Comparison of ENCODE assay signal across 20 cellular contexts in the genomic region with DNA sequence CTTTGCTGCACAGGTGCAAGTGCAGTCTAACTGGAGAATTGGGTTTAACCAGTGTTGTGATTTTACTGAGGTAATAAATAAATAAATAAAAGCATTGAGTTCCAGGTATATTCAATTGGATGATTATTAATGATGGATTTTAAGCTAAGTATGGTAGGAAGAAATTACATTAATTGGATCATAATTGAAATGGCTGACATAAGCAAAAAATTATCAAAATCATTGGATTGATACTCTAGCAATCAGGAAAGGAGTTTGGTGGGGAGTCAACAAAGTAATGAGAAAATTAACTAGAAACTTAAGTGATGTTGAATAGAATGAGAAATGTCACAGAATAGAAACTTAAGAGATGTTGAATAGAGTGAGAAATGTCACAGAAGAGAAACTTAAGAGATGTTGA.
DNase-seq lines count a peak whose midpoint lies in the region; ATAC-seq, FAIRE-seq and TF ChIP-seq lines count a peak whose summit lies in the region.
"Had no signal": no experiment of that assay in that cellular context is flagged by ENCODE, and none has a peak within 500 bp of the region (broad histone marks: within the 10 kb centered on the region; RNA-seq: fewer than 3 reads in every experiment).

No MANE protein-coding gene starts in this region.

- H3K27me3 ChIP-seq in IMR-90 (ENCODE audit: control insufficient read depth, insufficient read depth, low read length), result no peaks in the 10 kb centered on the region
- H3K27me3 ChIP-seq in K562 (ENCODE audit: control insufficient read depth in 2 of 2, insufficient read depth in 2 of 2, low read length in 2 of 2), result no peaks in the 10 kb centered on the region
- H3K27me3 ChIP-seq: BLaER1 treated with 17β-estradiol and CSF1 and Interleukin-3, amounts not matched to agents 10 nM and 100 nM had no signal

- H3K56ac ChIP-seq in IMR-90 (ENCODE audit: extremely low read depth, insufficient read depth, low read length), result no peak overlapping the region

- H3K27ac ChIP-seq in A549 (no peak overlapping the region), IMR-90 (ENCODE audit: insufficient read depth, low read length) (no peak overlapping the region), K562 (ENCODE audit: extremely low read depth, low read depth, low read length) (no peak overlapping the region)
- H3K27ac ChIP-seq: BLaER1 treated with 17β-estradiol and CSF1 and Interleukin-3, amounts not matched to agents 10 nM and 100 nM; C4-2B had no signal

- TF ChIP-seq EP300 in A549 (IDR thresholded peaks at IDR 0.05), result no peak
- no peak for TF ChIP-seq EP300 in K562 (IDR thresholded peaks at IDR 0.05; ENCODE audit: low read length)

- DNase-seq in A549 (ENCODE audit: low read depth in 1 of 2, low spot score in 1 of 2) (no peak), IMR-90 (no peak), K562 (ENCODE audit: extremely low read depth in 1 of 4, low spot score in 3 of 4) (no peak), GM20000 (ENCODE audit: low spot score) (no peak)
- DNase-seq: 8988T; AML-193; Caco-2; Calu3; CD4-positive, alpha-beta T cell; CD8-positive, alpha-beta T cell; DMS79 treated with DMSO at 0.1 percent for 48 hours; GF-D8 had no signal

- H2BK5ac ChIP-seq in IMR-90 (ENCODE audit: low read depth, low read length, poor library complexity, severe bottlenecking), result no peak overlapping the region

- no peak overlapping the region for H3K23ac ChIP-seq in IMR-90 (ENCODE audit: low read depth, low read length)

- no peaks in the 10 kb centered on the region for H3K79me2 ChIP-seq in K562 (ENCODE audit: control insufficient read depth, insufficient read depth, low read length)

- H2BK20ac ChIP-seq in IMR-90 (ENCODE audit: low read depth, low read length), result no peak overlapping the region

- CTCF ChIA-PET in A549 (lab: Yijun Ruan, JAX), result no interaction called here
- CTCF ChIA-PET in IMR-90 (lab: Yijun Ruan, JAX), result no interaction called here
- CTCF ChIA-PET in K562 (lab: Yijun Ruan, JAX; ENCODE audit: low intra/inter-chr PET ratio), result no interaction called here

- no peak overlapping the region for H3K4ac ChIP-seq in IMR-90 (ENCODE audit: low read depth, low read length)

- H3K18ac ChIP-seq in IMR-90 (ENCODE audit: low read depth, low read length), result no peak overlapping the region

- H3K4me1 ChIP-seq in A549 (no peaks in the 10 kb centered on the region), IMR-90 (ENCODE audit: control insufficient read depth, insufficient read depth, low read length) (no peaks in the 10 kb centered on the region), K562 (replicated peaks in 1 of 2; ENCODE audit: control insufficient read depth in 2 of 2, insufficient read depth in 2 of 2, low read length in 2 of 2) (no peaks in the 10 kb centered on the region)
- H3K4me1 ChIP-seq: BLaER1 treated with 17β-estradiol and CSF1 and Interleukin-3, amounts not matched to agents 10 nM and 100 nM; Caco-2 had no signal

- H2BK15ac ChIP-seq in IMR-90 (ENCODE audit: low read depth, low read length), result no peak overlapping the region

- no peaks in the 10 kb centered on the region for H3K79me1 ChIP-seq in IMR-90 (ENCODE audit: low read depth in 1 of 2, low read length in 2 of 2)

- dilution Hi-C loops in IMR-90 (cut with HindIII; ENCODE audit: low sequenced_read_pairs, unreplicated experiment), result no loop called here

- H2AFZ ChIP-seq in IMR-90 (replicated peaks; ENCODE audit: low read length, poor library complexity) (no peak overlapping the region), K562 (ENCODE audit: low read depth, low read length) (no peak overlapping the region)

- no peak overlapping the region for H4K91ac ChIP-seq in IMR-90 (ENCODE audit: insufficient read depth, low read depth, low read length)

- H3K4me2 ChIP-seq in A549 (no peak overlapping the region), IMR-90 (ENCODE audit: low read depth, low read length) (no peak overlapping the region), K562 (ENCODE audit: insufficient read depth, low read length) (no peak overlapping the region)
- H3K4me2 ChIP-seq: BLaER1 treated with 17β-estradiol and CSF1 and Interleukin-3, amounts not matched to agents 10 nM and 100 nM had no signal

- no peak for ATAC-seq in A549
- ATAC-seq in IMR-90 (ENCODE audit: low read depth), result no peak
- no peak for ATAC-seq in K562
- no peak for ATAC-seq in HG02970 (IDR thresholded peaks at IDR 0.05; ENCODE audit: low FRiP score, unreplicated experiment)
- no peak for ATAC-seq in GM21515 (IDR thresholded peaks at IDR 0.05; ENCODE audit: unreplicated experiment)
- ATAC-seq: CD8-positive, alpha-beta T cell had no signal

- no peak overlapping the region for H2AK9ac ChIP-seq in IMR-90 (replicated peaks; ENCODE audit: low read depth, low read length, poor library complexity)

- in situ Hi-C loops in IMR-90 (cut with MboI; ENCODE audit: low sequenced_read_pairs) (no loop called here), K562 (cut with MboI) (no loop called here)

- POLR2A ChIA-PET in A549 (lab: Yijun Ruan, JAX), result no interaction called here
- POLR2A ChIA-PET in IMR-90 (lab: Charles Lee; ENCODE audit: unreplicated experiment), result no interaction called here
- POLR2A ChIA-PET in K562 (lab: Yijun Ruan, JAX), result no interaction called here

- no peak for FAIRE-seq in A549 (lab: Jason Lieb, UNC)
- FAIRE-seq in K562 (lab: Jason Lieb, UNC), result no peak
- FAIRE-seq: A204.1, G401.6, GM12891, GM19239 had no signal

- H3K9ac ChIP-seq in IMR-90 (ENCODE audit: low read depth, low read length) (no peak overlapping the region), K562 (ENCODE audit: insufficient read depth in 1 of 2, low read depth in 2 of 2, low read length in 2 of 2) (no peak overlapping the region)
- H3K9ac ChIP-seq: BLaER1 treated with 17β-estradiol and CSF1 and Interleukin-3, amounts not matched to agents 10 nM and 100 nM had no signal

- no peak overlapping the region for H4K8ac ChIP-seq in IMR-90 (ENCODE audit: low read depth in 2 of 2, low read length in 2 of 2)

- no peak overlapping the region for H3K4me3 ChIP-seq in A549
- no peak overlapping the region for H3K4me3 ChIP-seq in IMR-90 (ENCODE audit: insufficient read depth, low read depth, low read length)
- no peak overlapping the region for H3K4me3 ChIP-seq in K562
- H3K4me3 ChIP-seq: BLaER1 treated with 17β-estradiol and CSF1 and Interleukin-3, amounts not matched to agents 10 nM and 100 nM had no signal

- H2AK5ac ChIP-seq in IMR-90 (ENCODE audit: low read depth, low read length), result no peak overlapping the region

- TF ChIP-seq POLR2A in A549 (IDR thresholded peaks at IDR 0.05; ENCODE audit: low read length), result no peak
- no peak for TF ChIP-seq POLR2A in IMR-90 (IDR thresholded peaks at IDR 0.05; ENCODE audit: low read depth, low read length)
- TF ChIP-seq POLR2A in K562 (conservative IDR thresholded peaks at IDR 0.05), result no peak

- TF ChIP-seq RAD21 in A549 (conservative IDR thresholded peaks at IDR 0.05 in 1 of 2, IDR thresholded peaks at IDR 0.05 in 1 of 2) (no peak), IMR-90 (IDR thresholded peaks at IDR 0.05; ENCODE audit: low read length) (no peak), K562 (CRISPR knock-in tag; conservative IDR thresholded peaks at IDR 0.05 in 1 of 2, IDR thresholded peaks at IDR 0.05 in 1 of 2) (no peak)

- H3K9me3 ChIP-seq in A549 (0 out of 3 replicates have a peak, but pooled peaks cover 3% of the 10 kb centered on the region), IMR-90 (ENCODE audit: control insufficient read depth, insufficient read depth, low read length) (peaks cover 7% of the 10 kb centered on the region; the same call in 1 of the 2 replicates), K562 (replicated peaks; ENCODE audit: control insufficient read depth, insufficient read depth, low read depth, low read length) (no peaks in the 10 kb centered on the region)
- H3K9me3 ChIP-seq: BLaER1 treated with 17β-estradiol and CSF1 and Interleukin-3, amounts not matched to agents 10 nM and 100 nM; Caco-2 had no signal

- TF ChIP-seq CTCF in A549 (IDR thresholded peaks at IDR 0.05) (no peak), IMR-90 (conservative IDR thresholded peaks at IDR 0.05; ENCODE audit: low read depth, low read length) (no peak), K562 (IDR thresholded peaks at IDR 0.05 in 2 of 3, conservative IDR thresholded peaks at IDR 0.05 in 1 of 3; ENCODE audit: insufficient read depth in 2 of 3, low read depth in 1 of 3, low read length in 3 of 3) (no peak), GM20000 (IDR thresholded peaks at IDR 0.05; ENCODE audit: extremely low read depth, missing control alignments) (no peak)

- BruUV-seq in IMR-90 (replicated peaks; lab: Mats Ljungman, UMichigan), result no TSS peak
- BruUV-seq in K562 (replicated peaks; lab: Mats Ljungman, UMichigan), result no TSS peak

- intact Hi-C loops in IMR-90 (cut with micrococcal nuclease) (no loop called here), K562 (cut with micrococcal nuclease) (no loop called here)

- H3K9me1 ChIP-seq in IMR-90 (ENCODE audit: insufficient read depth, low read length) (no peaks in the 10 kb centered on the region), K562 (ENCODE audit: control insufficient read depth, insufficient read depth, low read length) (no peaks in the 10 kb centered on the region)

- H3K36me3 ChIP-seq in IMR-90 (ENCODE audit: control insufficient read depth, insufficient read depth, low read length), result no peaks in the 10 kb centered on the region
- H3K36me3 ChIP-seq in K562 (ENCODE audit: control insufficient read depth, insufficient read depth, low read length), result no peaks in the 10 kb centered on the region
- H3K36me3 ChIP-seq: BLaER1 treated with 17β-estradiol and CSF1 and Interleukin-3, amounts not matched to agents 10 nM and 100 nM had no signal

- no peak overlapping the region for H4K5ac ChIP-seq in IMR-90 (ENCODE audit: low read depth, low read length)

- no peak overlapping the region for H2BK120ac ChIP-seq in IMR-90 (ENCODE audit: low read depth, low read length)

- no peaks in the 10 kb centered on the region for H4K20me1 ChIP-seq in IMR-90 (ENCODE audit: insufficient read depth, low read length)
- no peaks in the 10 kb centered on the region for H4K20me1 ChIP-seq in K562 (replicated peaks; ENCODE audit: control insufficient read depth, insufficient read depth, low read length)
- H4K20me1 ChIP-seq: BLaER1 treated with 17β-estradiol and CSF1 and Interleukin-3, amounts not matched to agents 10 nM and 100 nM had no signal

- H3K14ac ChIP-seq in IMR-90 (replicated peaks; ENCODE audit: low read depth, low read length), result no peak overlapping the region

TF ChIP-seq in A549, 52 proteins besides CTCF, POLR2A, EP300 and RAD21 (continues in another document):
- TF ChIP-seq MAFK (IDR thresholded peaks at IDR 0.05; ENCODE audit: partially characterized antibody), result peak; percentile 80
- no peak for TF ChIP-seq MYC (IDR thresholded peaks at IDR 0.05; ENCODE audit: borderline replicate concordance, low read length)
- TF ChIP-seq CBX2 (IDR thresholded peaks at IDR 0.05; ENCODE audit: borderline replicate concordance, low read depth), result no peak

TF ChIP-seq in IMR-90, 13 proteins besides CTCF, POLR2A, EP300 and RAD21 (continues in another document):
- no peak for TF ChIP-seq NFE2L2 (IDR thresholded peaks at IDR 0.05; ENCODE audit: low read depth, low read length)

Comparison
In these comparisons a context has a peak if more than half of its experiments do, and no peak if none do; other contexts are left out.
1. Of the 35 proteins assayed by ChIP-seq in both K562 and A549: peak only in K562: none; only in A549: none; in both: MAFK; in neither: 34.